19 cellular contexts compared by ENCODE assay signal in genomic region chr16:72859581-72859980, GRCh38.
DNase-seq lines count a peak whose midpoint lies in the region; ATAC-seq and TF ChIP-seq lines count a peak whose summit lies in the region.
"Had no signal": no experiment of that assay in that cellular context is flagged by ENCODE, and none has a peak within 500 bp of the region (broad histone marks: within the 10 kb centered on the region; RNA-seq: fewer than 3 reads in every experiment).

No MANE protein-coding gene starts in this region.

- no peak for DNase-seq in heart right ventricle
- DNase-seq in Right ventricle myocardium inferior (ENCODE audit: missing footprints): no peak
- peak; percentile 5 for DNase-seq in mesenteric fat pad (ENCODE audit: low spot score)
- DNase-seq in uterus: no peak
- no peak for DNase-seq in effector memory CD4-positive, alpha-beta T cell
- DNase-seq in NCI-H1417 treated with DMSO at 0.1 percent for 48 hours (lab: John Stamatoyannopoulos, UW): no peak
- DNase-seq in hepatic stellate cell (ENCODE audit: low spot score): no peak
- DNase-seq: activated CD4-positive, alpha-beta T cell treated with anti-CD3 and anti-CD28 coated beads, Interleukin-2, amount 50 U/mL, for 4 hours; activated naive CD4-positive, alpha-beta T cell; NCI-H1092; NCI-H2107; NCI-H524 treated with DMSO at 0.1 percent for 48 hours; right lobe of liver; SHP77 treated with DMSO at 0.1 percent for 48 hours had no signal

- ATAC-seq in heart right ventricle (no peak), Right ventricle myocardium inferior (no peak)

- H3K27ac ChIP-seq in heart right ventricle: peak overlapping the region in 8 of 10 donors; percentile 2 to 62 (median 42)
- peak overlapping the region; percentile 30 for H3K27ac ChIP-seq in rectal smooth muscle tissue (ENCODE audit: low read depth, low read length)
- peak overlapping the region; percentile 68 to 90 for H3K27ac ChIP-seq in uterus
- H3K27ac ChIP-seq in effector memory CD4-positive, alpha-beta T cell (ENCODE audit: insufficient read depth, low read length, poor library complexity, severe bottlenecking): no peak overlapping the region
- H3K27ac ChIP-seq: BLaER1 treated with 17β-estradiol and CSF1 and Interleukin-3, amounts not matched to agents 10 nM and 100 nM; epithelial cell of prostate; KMS-11; right lobe of liver; VCaP had no signal

- TF ChIP-seq CTCF in heart right ventricle (IDR thresholded peaks at IDR 0.05): no peak
- TF ChIP-seq CTCF in uterus (IDR thresholded peaks at IDR 0.05): no peak

- intact Hi-C loops in heart right ventricle (cut with DNase I) (no loop called here), Right ventricle myocardium inferior (cut with DNase I) (loop anchor here (10.0 kb wide), 1 partner anchor 75 kb away; no protein-coding TSS in a partner anchor), uterus (cut with DNase I; ENCODE audit: low total_unique reads) (no loop called here)

- H3K4me3 ChIP-seq in heart right ventricle: no peak overlapping the region
- no peak overlapping the region for H3K4me3 ChIP-seq in rectal smooth muscle tissue (ENCODE audit: low read length)
- no peak overlapping the region for H3K4me3 ChIP-seq in uterus
- no peak overlapping the region for H3K4me3 ChIP-seq in effector memory CD4-positive, alpha-beta T cell (ENCODE audit: insufficient read depth, low read depth, low read length, poor library complexity, severe bottlenecking)
- H3K4me3 ChIP-seq: BLaER1 treated with 17β-estradiol and CSF1 and Interleukin-3, amounts not matched to agents 10 nM and 100 nM; right lobe of liver had no signal

- 95 to 96% methylated on average over 6 of the region's 6 CpGs for WGBS in heart right ventricle, 2 donors

- no peaks in the 10 kb centered on the region for H3K9me3 ChIP-seq in heart right ventricle
- no peaks in the 10 kb centered on the region for H3K9me3 ChIP-seq in uterus
- H3K9me3 ChIP-seq in effector memory CD4-positive, alpha-beta T cell (ENCODE audit: control insufficient read depth, low read length): no peaks in the 10 kb centered on the region
- H3K9me3 ChIP-seq: BLaER1 treated with 17β-estradiol and CSF1 and Interleukin-3, amounts not matched to agents 10 nM and 100 nM; right lobe of liver had no signal

- no peak overlapping the region for H3K9ac ChIP-seq in rectal smooth muscle tissue (ENCODE audit: low read length)
- H3K9ac ChIP-seq: BLaER1 treated with 17β-estradiol and CSF1 and Interleukin-3, amounts not matched to agents 10 nM and 100 nM; KMS-11 had no signal

- no peak for TF ChIP-seq POLR2A in uterus (IDR thresholded peaks at IDR 0.05)

- H3K27me3 ChIP-seq in heart right ventricle (no peaks in the 10 kb centered on the region), rectal smooth muscle tissue (ENCODE audit: control insufficient read depth, insufficient read depth, low read length) (no peaks in the 10 kb centered on the region), uterus (no peaks in the 10 kb centered on the region)
- no peaks in the 10 kb centered on the region for H3K27me3 ChIP-seq in effector memory CD4-positive, alpha-beta T cell (replicated peaks; ENCODE audit: control insufficient read depth, insufficient read depth, low read length, poor library complexity, severe bottlenecking)
- H3K27me3 ChIP-seq: BLaER1 treated with 17β-estradiol and CSF1 and Interleukin-3, amounts not matched to agents 10 nM and 100 nM; right lobe of liver had no signal

- H3K36me3 ChIP-seq in heart right ventricle (peaks cover 0 to 3% (median 0%) of the 10 kb centered on the region in 9 donors), rectal smooth muscle tissue (ENCODE audit: control insufficient read depth, insufficient read depth, low read length) (no peaks in the 10 kb centered on the region), uterus (no peaks in the 10 kb centered on the region)
- H3K36me3 ChIP-seq in effector memory CD4-positive, alpha-beta T cell (ENCODE audit: control insufficient read depth, insufficient read depth, low read length): no peaks in the 10 kb centered on the region
- H3K36me3 ChIP-seq: right lobe of liver had no signal

- H3K4me1 ChIP-seq in heart right ventricle: peaks cover 0 to 43% (median 4%) of the 10 kb centered on the region in 9 donors
- peaks cover 7% of the 10 kb centered on the region for H3K4me1 ChIP-seq in rectal smooth muscle tissue (ENCODE audit: control insufficient read depth, insufficient read depth, low read length)
- H3K4me1 ChIP-seq in uterus: no peaks in the 10 kb centered on the region
- no peaks in the 10 kb centered on the region for H3K4me1 ChIP-seq in effector memory CD4-positive, alpha-beta T cell (ENCODE audit: control insufficient read depth, insufficient read depth, low read length, poor library complexity, severe bottlenecking)
- H3K4me1 ChIP-seq: right lobe of liver had no signal
